In genomic region chr2:130511704-130512454, GRCh38 we compare ENCODE assay signal across 13 cellular contexts. TPM values are rescaled to one million over a fixed set of nuclear protein-coding genes. Genes with fewer than 3 reads are reported as not detected.
DNase-seq lines count a peak whose midpoint lies in the region; ATAC-seq, FAIRE-seq and TF ChIP-seq lines count a peak whose summit lies in the region.
"Not testable (repeated sequence)": the region's sequence is repeated elsewhere in the genome, so short reads cannot be mapped to it uniquely, and the experiment has no call there.
"Had no signal": no experiment of that assay in that cellular context is flagged by ENCODE, and none has a peak within 500 bp of the region (broad histone marks: within the 10 kb centered on the region; RNA-seq: fewer than 3 reads in every experiment).

No MANE protein-coding gene starts in this region.

- H3F3A ChIP-seq in GM23338 (replicated peaks; ENCODE audit: low read depth), result not testable (repeated sequence)

- H3K36me3 ChIP-seq in GM23338 (ENCODE audit: insufficient read depth); HepG2 (replicated peaks in 1 of 2; ENCODE audit: control insufficient read depth in 1 of 2, insufficient read depth in 2 of 2, low read length in 2 of 2); aorta (ENCODE audit: control insufficient read depth in 1 of 2, insufficient read depth in 2 of 2, low read length in 1 of 2): not testable (repeated sequence)

- TF ChIP-seq EP300 in HepG2 (IDR thresholded peaks at IDR 0.05; ENCODE audit: low read depth in 2 of 2, low read length in 2 of 2); HepG2 (CRISPR knock-in tag; IDR thresholded peaks at IDR 0.05; ENCODE audit: borderline replicate concordance): not testable (repeated sequence)

- FAIRE-seq in islet of Langerhans (lab: Jason Lieb, UNC), result peak; percentile 84
- FAIRE-seq in HepG2 (lab: Jason Lieb, UNC), result not testable (repeated sequence)

- H3K27me3 Mint-ChIP-seq in GM23338 (ENCODE audit: insufficient read depth, low read depth, poor library complexity); WTC11 (ENCODE audit: low read depth): not testable (repeated sequence)

- H3K27ac ChIP-seq in GM23338 (ENCODE audit: low read depth); HepG2 (ENCODE audit: extremely low read length, insufficient read depth, low read length); aorta (ENCODE audit: low read depth in 1 of 2, low read length in 2 of 2): not testable (repeated sequence)

- H4K20me1 ChIP-seq in GM23338 (replicated peaks; ENCODE audit: insufficient read depth); HepG2 (ENCODE audit: insufficient read depth, low read length): not testable (repeated sequence)

- not testable (repeated sequence) for BruUV-seq in HepG2 (replicated peaks; lab: Mats Ljungman, UMichigan)

- H3K36me3 Mint-ChIP-seq in GM23338 (ENCODE audit: low read depth); WTC11; stimulated activated effector memory CD8-positive, alpha-beta T cell treated with anti-CD3 and anti-CD28 coated beads, Interleukin-12 subunit alpha, Interleukin-12 subunit beta, amount 100 ng/mL, for 72 hours: not testable (repeated sequence)

- not testable (repeated sequence) for H3K4me2 ChIP-seq in GM23338; HepG2 (ENCODE audit: low read depth, low read length)

- H3K9ac ChIP-seq in HepG2 (ENCODE audit: insufficient read depth, low read depth, low read length), result not testable (repeated sequence)

- not testable (repeated sequence) for H3K9me2 ChIP-seq in GM23338 (ENCODE audit: insufficient read depth)

- H3K4me1 Mint-ChIP-seq in GM23338; WTC11; stimulated activated effector memory CD8-positive, alpha-beta T cell treated with anti-CD3 and anti-CD28 coated beads, Interleukin-12 subunit alpha, Interleukin-12 subunit beta, amount 100 ng/mL, for 72 hours: not testable (repeated sequence)

- H3K4me3 ChIP-seq in GM23338; HepG2 (replicated peaks in 1 of 3; ENCODE audit: insufficient read depth in 1 of 3, low read depth in 2 of 3, low read length in 3 of 3); aorta (ENCODE audit: low read length in 2 of 2): not testable (repeated sequence)

- WGBS in HepG2 (ENCODE audit: low lambda C conversion rate), result 30% methylated on average over 5 of the region's 19 CpGs
- WGBS in aorta, 2 donors, result 89 to 97% methylated on average over 4 of the region's 19 CpGs

- intact Hi-C loops in HepG2 (cut with micrococcal nuclease; ENCODE audit: unreplicated experiment); aorta (cut with DNase I): not testable (repeated sequence)

- not testable (repeated sequence) for H3K27me3 ChIP-seq in GM23338 (ENCODE audit: insufficient read depth); HepG2 (ENCODE audit: control insufficient read depth in 1 of 2, insufficient read depth in 2 of 2, low read length in 2 of 2); aorta (ENCODE audit: control insufficient read depth in 1 of 2, insufficient read depth in 2 of 2, low read length in 1 of 2)

- H3K4me1 ChIP-seq in GM23338 (ENCODE audit: insufficient read depth); HepG2 (ENCODE audit: insufficient read depth, low read length); aorta (ENCODE audit: control insufficient read depth in 1 of 2, insufficient read depth in 2 of 2, low read length in 2 of 2): not testable (repeated sequence)

- CTCF ChIA-PET in WTC11 (lab: Charles Lee); HepG2 (lab: Yijun Ruan, JAX; ENCODE audit: low intra/inter-chr PET ratio, low total read pairs): not testable (repeated sequence)

- not testable (repeated sequence) for TF ChIP-seq POLR2A in HepG2 (IDR thresholded peaks at IDR 0.05; ENCODE audit: insufficient read depth in 1 of 2, low read depth in 2 of 2, low read length in 2 of 2)

- peak; percentile 97 for ATAC-seq in GM23338
- ATAC-seq in WTC11, result peak; percentile 92
- peak; percentile 90 for ATAC-seq in HepG2
- peak; percentile 31 for ATAC-seq in stimulated activated effector memory CD8-positive, alpha-beta T cell treated with anti-CD3 and anti-CD28 coated beads, Interleukin-12 subunit alpha, Interleukin-12 subunit beta, amount 100 ng/mL, for 72 hours
- peak; percentile 59 for ATAC-seq in aorta (ENCODE audit: low FRiP score)

- POLR2A ChIA-PET in WTC11 (lab: Charles Lee); HepG2 (lab: Yijun Ruan, JAX): not testable (repeated sequence)

- not testable (repeated sequence) for H2AFZ ChIP-seq in GM23338; HepG2 (ENCODE audit: low read length)

- not testable (repeated sequence) for DNase-seq in GM23338 (ENCODE audit: low spot score); WTC11 (ENCODE audit: low spot score); HepG2 (ENCODE audit: low spot score); stimulated activated effector memory CD8-positive, alpha-beta T cell treated with anti-CD3 and anti-CD28 coated beads, Interleukin-12 subunit alpha, Interleukin-12 subunit beta, amount 100 ng/mL, for 72 hours (ENCODE audit: low spot score in 2 of 2); aorta

- in situ Hi-C loops in HepG2 (cut with HindIII; ENCODE audit: extremely low pct_ligation_motif_present, low pct_unique_long_range_greater_than_20kb), result not testable (repeated sequence)

- not testable (repeated sequence) for H3K79me2 ChIP-seq in GM23338 (replicated peaks; ENCODE audit: insufficient read depth); HepG2 (ENCODE audit: insufficient read depth, low read length)

- not testable (repeated sequence) for H3K4me3 Mint-ChIP-seq in GM23338; WTC11; stimulated activated effector memory CD8-positive, alpha-beta T cell treated with anti-CD3 and anti-CD28 coated beads, Interleukin-12 subunit alpha, Interleukin-12 subunit beta, amount 100 ng/mL, for 72 hours

- TF ChIP-seq RAD21 in HepG2 (CRISPR knock-in tag; IDR thresholded peaks at IDR 0.05), result not testable (repeated sequence)

- H3K9me3 Mint-ChIP-seq in GM23338; WTC11; stimulated activated effector memory CD8-positive, alpha-beta T cell treated with anti-CD3 and anti-CD28 coated beads, Interleukin-12 subunit alpha, Interleukin-12 subunit beta, amount 100 ng/mL, for 72 hours: not testable (repeated sequence)

- H3K9me3 ChIP-seq in HepG2 (ENCODE audit: low read length); aorta (ENCODE audit: control insufficient read depth, low read length): not testable (repeated sequence)

- TF ChIP-seq CTCF in GM23338 (conservative IDR thresholded peaks at IDR 0.05; ENCODE audit: low read depth in 2 of 2); WTC11 (IDR thresholded peaks at IDR 0.05); HepG2 (CRISPR knock-in tag; IDR thresholded peaks at IDR 0.05): not testable (repeated sequence)

- not testable (repeated sequence) for H3K27ac Mint-ChIP-seq in GM23338; WTC11; stimulated activated effector memory CD8-positive, alpha-beta T cell treated with anti-CD3 and anti-CD28 coated beads, Interleukin-12 subunit alpha, Interleukin-12 subunit beta, amount 100 ng/mL, for 72 hours

RNA-seq across cellular contexts. Expression of gene POTEI, which starts 2.8 kb away (rescaled TPM):
- total RNA-seq in GM23338 (2014; rRNA removed; shearing (Covaris generic)), result 0.08 and 0.56 TPM in 2 replicates
- 0.24 and 0.30 TPM in 2 replicates for polyA plus RNA-seq in GM23338 (2016; fragmentation: Nextera tagmentation; extraction: Ambion mirVana)
- total RNA-seq in WTC11 (2021), result 2.2 to 3.2 TPM (median 2.7 TPM) in 3 replicates
- total RNA-seq in HepG2 (2016; rRNA removed; fragmentation: Illumina TruSeq; extraction: Trizol), result 0.48 and 1.5 TPM in 2 replicates
- total RNA-seq in HepG2 (2016; cell fraction: cytosol; rRNA removed; fragmentation: Illumina TruSeq; extraction: Trizol; ENCODE audit: low read depth), result 0.09 and 0.10 TPM in 2 replicates
- total RNA-seq in HepG2 (2016; cell fraction: insoluble cytoplasmic fraction; rRNA removed; fragmentation: Illumina TruSeq; extraction: Trizol), result 0.40 and 1.4 TPM in 2 replicates
- 0.17 and 0.22 TPM in 2 replicates for total RNA-seq in HepG2 (2016; cell fraction: membrane; rRNA removed; fragmentation: Illumina TruSeq; extraction: Trizol)
- total RNA-seq in HepG2 (2016; cell fraction: nucleus; rRNA removed; fragmentation: Illumina TruSeq; extraction: Trizol), result 4.8 and 5.4 TPM in 2 replicates
- 0.29 and 0.33 TPM in 2 replicates for polyA plus RNA-seq in HepG2 (2011; rRNA removed)
- 0.04 TPM in 2 replicates for polyA plus RNA-seq in HepG2 (2011; cell fraction: cytosol; rRNA removed)
- 1.7 and 2.2 TPM in 2 replicates for polyA plus RNA-seq in HepG2 (2011; cell fraction: nucleus; rRNA removed)
- 0.41 and 0.50 TPM in 2 replicates for polyA plus RNA-seq in HepG2 (2012)
- polyA plus RNA-seq in HepG2 (2016; cell fraction: cytosol; fragmentation: Illumina TruSeq; extraction: Trizol; ENCODE audit: low read depth), result not detected in 2 replicates
- 0.10 and 0.12 TPM in 2 replicates for polyA plus RNA-seq in HepG2 (2016; cell fraction: insoluble cytoplasmic fraction; fragmentation: Illumina TruSeq; extraction: Trizol; ENCODE audit: low read depth)
- polyA plus RNA-seq in HepG2 (2016; cell fraction: membrane; fragmentation: Illumina TruSeq; extraction: Trizol; ENCODE audit: low read depth), result 0.02 TPM in 1 of 2 replicates, not detected in the other
- polyA plus RNA-seq in HepG2 (2016; cell fraction: nucleus; fragmentation: Illumina TruSeq; extraction: Trizol; ENCODE audit: insufficient read depth, low read depth), result 2.0 and 2.6 TPM in 2 replicates
- polyA minus RNA-seq in HepG2 (2011; rRNA and poly(A)+ RNA removed; ENCODE audit: low replicate concordance), result 2.9 TPM in 1 of 2 replicates, not detected in the other
- polyA minus RNA-seq in HepG2 (2011; cell fraction: cytosol; rRNA and poly(A)+ RNA removed), result 0.18 and 0.30 TPM in 2 replicates
- 6.7 and 9.9 TPM in 2 replicates for polyA minus RNA-seq in HepG2 (2011; cell fraction: nucleus; rRNA and poly(A)+ RNA removed)
- under 1 TPM; 0.06 to 0.26 TPM for total RNA-seq in aorta
- polyA plus RNA-seq in aorta, result not detected
- total RNA-seq: A673; Calu3; CD4-positive, alpha-beta memory T cell; G401; HFFc6 had no signal
- polyA plus RNA-seq: BJ; CD4-positive, alpha-beta memory T cell had no signal

RNA-seq across cellular contexts. Expression of gene CFC1B, which starts 9.1 kb away (rescaled TPM):
- not detected in 2 replicates for total RNA-seq in GM23338 (2014; rRNA removed; shearing (Covaris generic))
- polyA plus RNA-seq in GM23338 (2016; fragmentation: Nextera tagmentation; extraction: Ambion mirVana) (not detected in 2 replicates), HepG2 (2011; rRNA removed) (not detected in 2 replicates), aorta (not detected)
- total RNA-seq in WTC11 (2021) (not detected in 3 replicates), HepG2 (2016; rRNA removed; fragmentation: Illumina TruSeq; extraction: Trizol) (not detected in 2 replicates), aorta (not detected)
- total RNA-seq in HepG2 (2016; cell fraction: cytosol; rRNA removed; fragmentation: Illumina TruSeq; extraction: Trizol; ENCODE audit: low read depth), result not detected in 2 replicates
- not detected in 2 replicates for total RNA-seq in HepG2 (2016; cell fraction: insoluble cytoplasmic fraction; rRNA removed; fragmentation: Illumina TruSeq; extraction: Trizol)
- total RNA-seq in HepG2 (2016; cell fraction: membrane; rRNA removed; fragmentation: Illumina TruSeq; extraction: Trizol), result not detected in 2 replicates
- total RNA-seq in HepG2 (2016; cell fraction: nucleus; rRNA removed; fragmentation: Illumina TruSeq; extraction: Trizol), result not detected in 2 replicates
- not detected in 2 replicates for polyA plus RNA-seq in HepG2 (2011; cell fraction: cytosol; rRNA removed)
- polyA plus RNA-seq in HepG2 (2011; cell fraction: nucleus; rRNA removed), result not detected in 2 replicates
- polyA plus RNA-seq in HepG2 (2012), result not detected in 2 replicates
- polyA plus RNA-seq in HepG2 (2016; cell fraction: cytosol; fragmentation: Illumina TruSeq; extraction: Trizol; ENCODE audit: low read depth), result not detected in 2 replicates
- not detected in 2 replicates for polyA plus RNA-seq in HepG2 (2016; cell fraction: insoluble cytoplasmic fraction; fragmentation: Illumina TruSeq; extraction: Trizol; ENCODE audit: low read depth)
- polyA plus RNA-seq in HepG2 (2016; cell fraction: membrane; fragmentation: Illumina TruSeq; extraction: Trizol; ENCODE audit: low read depth), result not detected in 2 replicates
- polyA plus RNA-seq in HepG2 (2016; cell fraction: nucleus; fragmentation: Illumina TruSeq; extraction: Trizol; ENCODE audit: insufficient read depth, low read depth), result not detected in 2 replicates
- polyA minus RNA-seq in HepG2 (2011; rRNA and poly(A)+ RNA removed; ENCODE audit: low replicate concordance), result not detected in 2 replicates
- polyA minus RNA-seq in HepG2 (2011; cell fraction: cytosol; rRNA and poly(A)+ RNA removed), result not detected in 2 replicates
- polyA minus RNA-seq in HepG2 (2011; cell fraction: nucleus; rRNA and poly(A)+ RNA removed), result not detected in 2 replicates
- total RNA-seq: A673; Calu3; CD4-positive, alpha-beta memory T cell; Daoy; G401; HFFc6 had no signal
- polyA plus RNA-seq: BJ; CD4-positive, alpha-beta memory T cell had no signal

Comparison
In these comparisons a context has a peak if more than half of its experiments do, and no peak if none do; other contexts are left out.
1. ATAC-seq: peak in every context shown above with its lines; median percentile 97 in GM23338; 92 in WTC11; 90 in HepG2; 59 in aorta; 31 in stimulated activated effector memory CD8-positive, alpha-beta T cell treated with anti-CD3 and anti-CD28 coated beads, Interleukin-12 subunit alpha, Interleukin-12 subunit beta, amount 100 ng/mL, for 72 hours.